Comparison of ENCODE assay signal across 1 cellular context in genomic region chr12:103105971-103106597, GRCh38.
TF ChIP-seq lines count a peak whose summit lies in the region.

No MANE protein-coding gene starts in this region.

TF ChIP-seq in WTC11, 78 proteins besides CTCF, POLR2A, EP300 and RAD21 (continued from another document):
- TF ChIP-seq AFF4 (CRISPR knock-in tag; IDR thresholded peaks at IDR 0.05; ENCODE audit: borderline replicate concordance) (no peak), ZNF121 (CRISPR knock-in tag; IDR thresholded peaks at IDR 0.05) (no peak), ZNF219 (CRISPR knock-in tag; IDR thresholded peaks at IDR 0.05; ENCODE audit: borderline replicate concordance) (no peak), ZNF232 (CRISPR knock-in tag; IDR thresholded peaks at IDR 0.05) (no peak)
TF ChIP-seq in WTC11: peak in this region for 0.
